Comparison of ENCODE assay signal across 5 cellular contexts in genomic region chr22:39355805-39356204, GRCh38. TPM values are rescaled to one million over a fixed set of nuclear protein-coding genes. Genes with fewer than 3 reads are reported as not detected.
"Had no signal": no experiment of that assay in that cellular context is flagged by ENCODE, and none has a peak within 500 bp of the region (broad histone marks: within the 10 kb centered on the region; RNA-seq: fewer than 3 reads in every experiment).

No MANE protein-coding gene starts in this region.

RNA-seq across cellular contexts. Expression of gene SYNGR1, which starts 6.0 kb away (rescaled TPM):
- total RNA-seq: activated CD4-positive, alpha-beta memory T cell treated with anti-CD3 and anti-CD28 coated beads for 36 hours; activated CD4-positive, alpha-beta T cell treated with anti-CD3 and anti-CD28 coated beads, Interleukin-2, amount 10 ng/mL, durations not matched to agents 24 days and 14 days; activated T-helper 1 cell treated with anti-CD3 and anti-CD28 coated beads, Interleukin-12 subunit alpha, Interleukin-12 subunit beta, Interleukin-2, Interleukin-4 antibody, amounts not matched to agents 30 ng/mL and 10 ng/mL and 1 ng/mL, durations not matched to agents 14 hours and 24 hours and 36 hours; activated T-helper 17 cell treated with anti-CD3 and anti-CD28 coated beads, Interleukin-2, amount 50 U/mL, for 72 hours; T-helper 1 cell treated with Interleukin-12 subunit alpha and Interleukin-12 subunit beta and Interleukin-4 antibody, amounts not matched to agents 30 ng/mL and 1 ng/mL, for 36 hours had no signal
